ENCODE assay signal across 18 cellular contexts in genomic region chr18:42509702-42510424, GRCh38.
DNase-seq lines count a peak whose midpoint lies in the region; ATAC-seq and TF ChIP-seq lines count a peak whose summit lies in the region.
"Had no signal": no experiment of that assay in that cellular context is flagged by ENCODE, and none has a peak within 500 bp of the region (broad histone marks: within the 10 kb centered on the region; RNA-seq: fewer than 3 reads in every experiment).

No MANE protein-coding gene starts in this region.

- ATAC-seq in GM19467 (IDR thresholded peaks at IDR 0.05; ENCODE audit: unreplicated experiment) (peak; percentile 94), HG02973 (IDR thresholded peaks at IDR 0.05; ENCODE audit: unreplicated experiment) (peak; percentile 64), HG03571 (IDR thresholded peaks at IDR 0.05; ENCODE audit: unreplicated experiment) (peak; percentile 98), psoas muscle (no peak)
- ATAC-seq in activated CD4-positive, alpha-beta T cell treated with anti-CD3 and anti-CD28 coated beads for 36 hours: no peak
- ATAC-seq: body of pancreas had no signal

- WGBS in psoas muscle, 3 donors: 82 to 97% (median 83%) methylated on average over 1 of the region's 1 CpG

- POLR2A ChIA-PET in activated CD4-positive, alpha-beta T cell treated with anti-CD3 and anti-CD28 coated beads for 36 hours (lab: Charles Lee): no interaction called here

- H3K4me1 Mint-ChIP-seq in activated CD4-positive, alpha-beta T cell treated with anti-CD3 and anti-CD28 coated beads for 36 hours: no peaks in the 10 kb centered on the region
- H3K4me1 Mint-ChIP-seq: immature natural killer cell had no signal

- H3K27ac ChIP-seq in psoas muscle: no peak overlapping the region
- H3K27ac ChIP-seq: body of pancreas, RWPE1, tibial artery had no signal

- H3K36me3 Mint-ChIP-seq in activated CD4-positive, alpha-beta T cell treated with anti-CD3 and anti-CD28 coated beads for 36 hours (ENCODE audit: low read depth): no peaks in the 10 kb centered on the region

- TF ChIP-seq CTCF in psoas muscle (IDR thresholded peaks at IDR 0.05): no peak

- DNase-seq in DMS53 (lab: John Stamatoyannopoulos, UW) (peak; percentile 45), iPS-NIHi7 (ENCODE audit: extremely low spot score) (no peak), DMS 273 (lab: John Stamatoyannopoulos, UW; ENCODE audit: unreplicated experiment) (no peak), psoas muscle (no peak)
- no peak for DNase-seq in activated CD4-positive, alpha-beta T cell treated with anti-CD3 and anti-CD28 coated beads for 36 hours
- DNase-seq: activated CD4-positive, alpha-beta T cell treated with anti-CD3 and anti-CD28 coated beads, Interleukin-2, amount 50 U/mL, for 4 hours; activated effector memory CD4-positive, alpha-beta T cell treated with anti-CD3 and anti-CD28 coated beads, Interleukin-2, amount 50 U/mL, for 16 hours; body of pancreas; immature natural killer cell; KBM-7; NCI-H1417 treated with DMSO at 0.1 percent for 48 hours; stimulated activated CD8-positive, alpha-beta memory T cell treated with anti-CD3 and anti-CD28 coated beads, Interleukin-4, amount 100 ng/mL, for 48 hours; tibial artery had no signal

- H3K9me3 Mint-ChIP-seq in activated CD4-positive, alpha-beta T cell treated with anti-CD3 and anti-CD28 coated beads for 36 hours (ENCODE audit: low read depth): peaks cover 7% of the 10 kb centered on the region

- H3K36me3 ChIP-seq in psoas muscle (ENCODE audit: insufficient read depth in 1 of 2, low read depth in 1 of 2): no peaks in the 10 kb centered on the region
- H3K36me3 ChIP-seq: tibial artery had no signal

- CTCF ChIA-PET in activated CD4-positive, alpha-beta T cell treated with anti-CD3 and anti-CD28 coated beads for 36 hours (lab: Charles Lee): interaction anchor here (0.7 kb wide), 1 partner anchor 30 kb away, joined by 3 read pairs; no protein-coding TSS in a partner anchor

- no peaks in the 10 kb centered on the region for H3K27me3 ChIP-seq in psoas muscle (ENCODE audit: insufficient read depth in 3 of 3, low read length in 2 of 3)
- H3K27me3 ChIP-seq: body of pancreas, tibial artery had no signal

- H3K4me1 ChIP-seq in psoas muscle: no peaks in the 10 kb centered on the region
- H3K4me1 ChIP-seq: body of pancreas, tibial artery had no signal

- H3K4me3 Mint-ChIP-seq in activated CD4-positive, alpha-beta T cell treated with anti-CD3 and anti-CD28 coated beads for 36 hours: no peak overlapping the region
- H3K4me3 Mint-ChIP-seq: immature natural killer cell had no signal

- H3K27me3 Mint-ChIP-seq in activated CD4-positive, alpha-beta T cell treated with anti-CD3 and anti-CD28 coated beads for 36 hours: no peaks in the 10 kb centered on the region
- H3K27me3 Mint-ChIP-seq: progenitor cell of endocrine pancreas had no signal

- H3K4me3 ChIP-seq in psoas muscle: no peak overlapping the region
- H3K4me3 ChIP-seq: body of pancreas, tibial artery had no signal

- no peaks in the 10 kb centered on the region for H3K9me3 ChIP-seq in psoas muscle
- H3K9me3 ChIP-seq: body of pancreas, tibial artery had no signal

- intact Hi-C loops in activated CD4-positive, alpha-beta T cell treated with anti-CD3 and anti-CD28 coated beads for 36 hours (cut with DNase I, micrococcal nuclease): no loop called here
- intact Hi-C loops in psoas muscle (cut with DNase I): no loop called here

- H3K27ac Mint-ChIP-seq in activated CD4-positive, alpha-beta T cell treated with anti-CD3 and anti-CD28 coated beads for 36 hours: no peak overlapping the region
- H3K27ac Mint-ChIP-seq: immature natural killer cell, progenitor cell of endocrine pancreas had no signal

Comparison
In these comparisons a context has a peak if more than half of its experiments do, and no peak if none do; other contexts are left out.
1. ATAC-seq: peak in GM19467 (single experiment), HG02973 (single experiment) and HG03571 (single experiment); none in activated CD4-positive, alpha-beta T cell treated with anti-CD3 and anti-CD28 coated beads for 36 hours (single experiment) and psoas muscle (0 of 4).